31 cellular contexts compared by ENCODE assay signal in the genomic region with DNA sequence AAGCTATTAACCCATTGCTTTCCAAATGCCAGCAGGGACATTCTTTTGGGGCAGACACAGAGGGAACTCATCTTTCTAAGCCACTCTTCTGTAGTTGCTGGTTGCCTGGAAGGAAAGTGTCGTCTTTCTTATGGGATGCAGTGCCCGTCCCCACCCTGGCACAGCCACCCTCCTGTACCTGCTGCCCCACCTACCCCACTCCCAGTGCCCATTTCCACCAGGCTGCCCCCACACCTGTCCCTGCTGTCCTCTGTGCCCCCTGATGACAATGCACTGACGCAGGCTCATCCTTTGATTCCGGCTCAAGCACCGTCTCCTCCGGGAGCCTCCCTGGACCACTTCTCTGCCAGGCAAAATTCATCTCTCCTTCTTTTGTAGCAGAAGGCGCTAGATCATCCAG.
"Had no signal": no experiment of that assay in that cellular context is flagged by ENCODE, and none has a peak within 500 bp of the region (broad histone marks: within the 10 kb centered on the region; RNA-seq: fewer than 3 reads in every experiment).

No MANE protein-coding gene starts in this region.

- H3K36me3 Mint-ChIP-seq: activated naive CD4-positive, alpha-beta T cell treated with anti-CD3 and anti-CD28 coated beads, Interleukin-2, amount 10 ng/mL, durations not matched to agents 7 days and 5 days; activated naive CD8-positive, alpha-beta T cell treated with anti-CD3 and anti-CD28 coated beads, Interleukin-2, amount 10 ng/mL, durations not matched to agents 7 days and 5 days; brain had no signal

- H3K4me1 ChIP-seq: ascending aorta, breast epithelium, colonic mucosa, esophagus muscularis mucosa, foreskin keratinocyte, gastrocnemius medialis had no signal

- DNase-seq: activated B cell treated with CpG ODN at 0.5 μM for 24 hours; activated CD4-positive, alpha-beta T cell treated with anti-CD3 and anti-CD28 coated beads for 48 hours; activated CD4-positive, alpha-beta T cell treated with anti-CD3 and anti-CD28 coated beads, Interleukin-2, amount 50 U/mL, for 1 hour; activated CD4-positive, alpha-beta T cell treated with anti-CD3 and anti-CD28 coated beads, Interleukin-2, amount 50 U/mL, for 48 hours; activated CD8-positive, alpha-beta T cell treated with anti-CD3 and anti-CD28 coated beads for 36 hours; activated effector memory CD4-positive, alpha-beta T cell treated with anti-CD3 and anti-CD28 coated beads, Interleukin-2, amount 50 U/mL, for 16 hours; activated naive CD4-positive, alpha-beta T cell; activated naive CD4-positive, alpha-beta T cell treated with anti-CD3 and anti-CD28 coated beads, Interleukin-2, amount 10 ng/mL, durations not matched to agents 7 days and 5 days; activated naive CD8-positive, alpha-beta T cell treated with anti-CD3 and anti-CD28 coated beads, Interleukin-2, amount 10 ng/mL, durations not matched to agents 7 days and 5 days; activated T-cell treated with anti-CD3 and anti-CD28 coated beads, Interleukin-2, amount 50 U/mL, for 1 hour; activated T-cell treated with anti-CD3 and anti-CD28 coated beads, Interleukin-2, amount 50 U/mL, for 48 hours; central memory CD4-positive, alpha-beta T cell; cerebellar nuclear complex; colonic mucosa; effector memory CD4-positive, alpha-beta T cell; erythroblast; foreskin keratinocyte; gastrocnemius medialis; glutamatergic neuron; heart left ventricle; T-helper 2 cell had no signal

- H3K27ac ChIP-seq: ascending aorta, breast epithelium, cardiac muscle cell, colonic mucosa, esophagus muscularis mucosa, foreskin keratinocyte, gastrocnemius medialis, heart left ventricle, VCaP had no signal

- H3K4me1 Mint-ChIP-seq: activated B cell treated with CpG ODN at 0.5 μM for 24 hours; activated naive CD4-positive, alpha-beta T cell treated with anti-CD3 and anti-CD28 coated beads, Interleukin-2, amount 10 ng/mL, durations not matched to agents 7 days and 5 days; activated naive CD8-positive, alpha-beta T cell treated with anti-CD3 and anti-CD28 coated beads, Interleukin-2, amount 10 ng/mL, durations not matched to agents 7 days and 5 days had no signal

- H3K4me3 ChIP-seq: ascending aorta, breast epithelium, cardiac muscle cell, colonic mucosa, esophagus muscularis mucosa, gastrocnemius medialis, heart left ventricle had no signal

- H3K27me3 Mint-ChIP-seq: activated naive CD4-positive, alpha-beta T cell treated with anti-CD3 and anti-CD28 coated beads, Interleukin-2, amount 10 ng/mL, durations not matched to agents 7 days and 5 days had no signal

- H3K4me3 Mint-ChIP-seq: activated B cell treated with CpG ODN at 0.5 μM for 24 hours; activated CD8-positive, alpha-beta T cell treated with anti-CD3 and anti-CD28 coated beads for 36 hours; activated naive CD4-positive, alpha-beta T cell treated with anti-CD3 and anti-CD28 coated beads, Interleukin-2, amount 10 ng/mL, durations not matched to agents 7 days and 5 days; activated naive CD8-positive, alpha-beta T cell treated with anti-CD3 and anti-CD28 coated beads, Interleukin-2, amount 10 ng/mL, durations not matched to agents 7 days and 5 days; activated T-helper 1 cell treated with anti-CD3 and anti-CD28 coated beads, Interleukin-12 subunit alpha, Interleukin-12 subunit beta, Interleukin-2, Interleukin-4 antibody, amounts not matched to agents 30 ng/mL and 10 ng/mL and 1 ng/mL, durations not matched to agents 14 hours and 24 hours and 36 hours; brain had no signal

- ATAC-seq: activated CD4-positive, CD25-positive, alpha-beta regulatory T cell treated with anti-CD3 and anti-CD28 coated beads, Interleukin-2, amount 50 U/mL, for 24 hours; activated CD8-positive, alpha-beta T cell treated with anti-CD3 and anti-CD28 coated beads for 36 hours; activated naive CD4-positive, alpha-beta T cell treated with anti-CD3 and anti-CD28 coated beads, Interleukin-2, amount 50 U/mL, for 72 hours; foreskin keratinocyte; gastrocnemius medialis; heart left ventricle had no signal

- H3K36me3 ChIP-seq: ascending aorta, breast epithelium, cardiac muscle cell, colonic mucosa, esophagus muscularis mucosa, gastrocnemius medialis, heart left ventricle had no signal

- H3K27me3 ChIP-seq: ascending aorta, breast epithelium, cardiac muscle cell, colonic mucosa, esophagus muscularis mucosa, foreskin keratinocyte, gastrocnemius medialis, heart left ventricle had no signal

- H3K27ac Mint-ChIP-seq: activated B cell treated with CpG ODN at 0.5 μM for 24 hours; activated CD8-positive, alpha-beta T cell treated with anti-CD3 and anti-CD28 coated beads for 36 hours; activated naive CD4-positive, alpha-beta T cell treated with anti-CD3 and anti-CD28 coated beads, Interleukin-2, amount 10 ng/mL, durations not matched to agents 7 days and 5 days; activated naive CD4-positive, alpha-beta T cell treated with anti-CD3 and anti-CD28 coated beads, Interleukin-2, amount 50 U/mL, for 72 hours; activated naive CD8-positive, alpha-beta T cell treated with anti-CD3 and anti-CD28 coated beads, Interleukin-2, amount 10 ng/mL, durations not matched to agents 7 days and 5 days; activated T-helper 1 cell treated with anti-CD3 and anti-CD28 coated beads, Interleukin-12 subunit alpha, Interleukin-12 subunit beta, Interleukin-2, Interleukin-4 antibody, amounts not matched to agents 30 ng/mL and 10 ng/mL and 1 ng/mL, durations not matched to agents 14 hours and 24 hours and 36 hours; activated T-helper 2 cell treated with anti-CD3 and anti-CD28 coated beads, Interferon-gamma antibody, Interleukin-2, Interleukin-4, amounts not matched to agents 10 μg/mL and 5 μg/mL and 100 μg/mL, durations not matched to agents 14 hours and 24 hours and 36 hours had no signal

- H3K9me3 ChIP-seq: ascending aorta, colonic mucosa, gastrocnemius medialis had no signal
